In genomic region chr9:33781736-33782135, GRCh38 we compare ENCODE assay signal across 16 cellular contexts. TPM values are rescaled to one million over a fixed set of nuclear protein-coding genes. Genes with fewer than 3 reads are reported as not detected.
"Had no signal": no experiment of that assay in that cellular context is flagged by ENCODE, and none has a peak within 500 bp of the region (broad histone marks: within the 10 kb centered on the region; RNA-seq: fewer than 3 reads in every experiment).

No MANE protein-coding gene starts in this region.

- ATAC-seq: left lobe of liver had no signal

- H3K27me3 ChIP-seq: right atrium auricular region, tibial artery had no signal

- H3K36me3 ChIP-seq: prostate gland, right atrium auricular region, tibial artery, WERI-Rb-1 had no signal

- H3K4me1 ChIP-seq: prostate gland, right atrium auricular region, tibial artery had no signal

- H3K9me3 ChIP-seq: prostate gland, right atrium auricular region, tibial artery had no signal

- H3K27ac ChIP-seq: prostate gland, right atrium auricular region, tibial artery, WERI-Rb-1 had no signal

- DNase-seq: activated CD4-positive, alpha-beta T cell treated with anti-CD3 and anti-CD28 coated beads for 1 hour; activated CD8-positive, alpha-beta memory T cell treated with anti-CD3 and anti-CD28 coated beads for 24 hours; activated CD8-positive, alpha-beta memory T cell treated with anti-CD3 and anti-CD28 coated beads, Interleukin-2, amount 50 U/mL, for 48 hours; activated gamma-delta T cell treated with Interleukin-2 at 50 U/mL for 16 hours; effector CD4-positive, alpha-beta T cell; hypothalamus; stimulated activated CD4-positive, alpha-beta T cell treated with anti-CD3 and anti-CD28 coated beads, Interleukin-2, amount 100 ng/mL, for 24 hours; stimulated activated naive CD4-positive, alpha-beta T cell treated with Interleukin-2 at 50 U/mL for 16 hours; tibial artery; WERI-Rb-1 had no signal

- H3K4me3 ChIP-seq: prostate gland, right atrium auricular region, tibial artery had no signal

RNA-seq across cellular contexts. Expression of gene PRSS3, which starts 13.6 kb away (rescaled TPM):
- total RNA-seq: mononuclear cell, omental fat pad, subcutaneous adipose tissue had no signal
